Comparison of ENCODE assay signal across 22 cellular contexts in the genomic region with DNA sequence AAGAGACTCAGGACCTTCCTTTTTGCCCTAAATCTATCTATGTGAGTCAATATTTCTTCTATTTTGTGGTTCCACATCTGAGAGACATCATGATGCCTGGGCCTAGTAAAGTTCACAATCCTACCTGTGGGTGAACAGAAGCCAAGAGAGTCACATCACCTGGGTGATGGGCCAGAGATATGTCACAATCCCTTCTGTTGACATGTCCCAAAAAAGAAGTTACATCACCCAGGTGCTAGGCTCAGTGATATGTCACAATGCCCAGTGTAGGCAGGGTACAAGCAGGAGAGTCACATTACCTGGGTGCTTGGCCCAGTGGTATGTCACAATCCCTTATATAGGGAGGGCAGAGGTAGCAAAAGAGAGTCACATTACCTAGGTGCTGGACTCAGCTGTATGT.
DNase-seq lines count a peak whose midpoint lies in the region; ATAC-seq, FAIRE-seq and TF ChIP-seq lines count a peak whose summit lies in the region.
"Had no signal": no experiment of that assay in that cellular context is flagged by ENCODE, and none has a peak within 500 bp of the region (broad histone marks: within the 10 kb centered on the region; RNA-seq: fewer than 3 reads in every experiment).

No MANE protein-coding gene starts in this region.

- ATAC-seq in HepG2 (no peak), pancreas (no peak)
- ATAC-seq: A549; CD8-positive, alpha-beta T cell; GM23338; HCT116 had no signal

- H4K20me1 ChIP-seq in BLaER1 treated with 17β-estradiol and CSF1 and Interleukin-3, amounts not matched to agents 10 nM and 100 nM, result no peaks in the 10 kb centered on the region
- H4K20me1 ChIP-seq in HepG2 (ENCODE audit: insufficient read depth, low read length), result no peaks in the 10 kb centered on the region

- H3K79me2 ChIP-seq in HepG2 (ENCODE audit: insufficient read depth, low read length), result no peaks in the 10 kb centered on the region

- no peak overlapping the region; a peak in 1 of 22 replicates for H3K27ac ChIP-seq in BLaER1 treated with 17β-estradiol and CSF1 and Interleukin-3, amounts not matched to agents 10 nM and 100 nM
- H3K27ac ChIP-seq in esophagus muscularis mucosa (replicated peaks in 1 of 4), result no peak overlapping the region
- no peak overlapping the region for H3K27ac ChIP-seq in HepG2 (ENCODE audit: extremely low read length, insufficient read depth, low read length)
- H3K27ac ChIP-seq in pancreas, result no peak overlapping the region
- H3K27ac ChIP-seq: A549, C4-2B had no signal

- intact Hi-C loops in esophagus muscularis mucosa (cut with DNase I) (no loop called here), HepG2 (cut with micrococcal nuclease; ENCODE audit: unreplicated experiment) (no loop called here), pancreas (cut with DNase I) (no loop called here)

- in situ Hi-C loops in HepG2 (cut with HindIII; ENCODE audit: extremely low pct_ligation_motif_present, low pct_unique_long_range_greater_than_20kb) (no loop called here), KBM-7 (cut with MboI; ENCODE audit: low pct_unique_long_range_greater_than_20kb, low sequenced_read_pairs) (no loop called here)

- H2AFZ ChIP-seq in HepG2 (ENCODE audit: low read length), result no peak overlapping the region
- H2AFZ ChIP-seq: GM23338 had no signal

- CTCF ChIA-PET in HepG2 (lab: Yijun Ruan, JAX; ENCODE audit: low intra/inter-chr PET ratio, low total read pairs), result no interaction called here

- no peak for TF ChIP-seq RAD21 in HepG2 (CRISPR knock-in tag; IDR thresholded peaks at IDR 0.05)

- FAIRE-seq in HepG2 (lab: Jason Lieb, UNC), result no peak
- no peak for FAIRE-seq in pancreas (lab: Jason Lieb, UNC)
- FAIRE-seq: A549, GM12891, GM18507 had no signal

- TF ChIP-seq CTCF in esophagus muscularis mucosa (IDR thresholded peaks at IDR 0.05), result no peak
- TF ChIP-seq CTCF in HepG2 (CRISPR knock-in tag; IDR thresholded peaks at IDR 0.05), result no peak
- TF ChIP-seq CTCF in pancreas (IDR thresholded peaks at IDR 0.05), result no peak

- no TSS peak for BruUV-seq in HepG2 (replicated peaks; lab: Mats Ljungman, UMichigan)

- DNase-seq in esophagus muscularis mucosa (ENCODE audit: extremely low spot score), result peak; percentile 75
- no peak for DNase-seq in HepG2 (ENCODE audit: low spot score)
- DNase-seq in NCI-H2196 treated with DMSO at 0.1 percent for 48 hours (lab: John Stamatoyannopoulos, UW; ENCODE audit: unreplicated experiment), result no peak
- DNase-seq in KBM-7, result no peak
- DNase-seq in pancreas, result no peak
- DNase-seq: 8988T; ACHN; AML-193; BE2C; Caco-2; CD4-positive, CD25-positive, alpha-beta regulatory T cell; CD8-positive, alpha-beta T cell; DMS153; GF-D8; H9 had no signal

- TF ChIP-seq EP300 in esophagus muscularis mucosa (IDR thresholded peaks at IDR 0.05) (no peak), HepG2 (IDR thresholded peaks at IDR 0.05; ENCODE audit: low read depth in 2 of 2, low read length in 2 of 2) (no peak), HepG2 (CRISPR knock-in tag; IDR thresholded peaks at IDR 0.05; ENCODE audit: borderline replicate concordance) (no peak)

- POLR2A ChIA-PET in HepG2 (lab: Yijun Ruan, JAX), result no interaction called here

- no peaks in the 10 kb centered on the region for H3K27me3 ChIP-seq in BLaER1 treated with 17β-estradiol and CSF1 and Interleukin-3, amounts not matched to agents 10 nM and 100 nM
- H3K27me3 ChIP-seq in esophagus muscularis mucosa (no peaks in the 10 kb centered on the region), HepG2 (ENCODE audit: control insufficient read depth in 1 of 2, insufficient read depth in 2 of 2, low read length in 2 of 2) (no peaks in the 10 kb centered on the region), pancreas (no peaks in the 10 kb centered on the region)
- H3K27me3 ChIP-seq: BE2C had no signal

- H3K4me2 ChIP-seq in BLaER1 treated with 17β-estradiol and CSF1 and Interleukin-3, amounts not matched to agents 10 nM and 100 nM, result peak overlapping the region in 8 of 11 experiments; percentile 1 to 52 (median 24); a peak in 11 of 22 replicates
- no peak overlapping the region for H3K4me2 ChIP-seq in HepG2 (ENCODE audit: low read depth, low read length)
- H3K4me2 ChIP-seq: A549, GM23338 had no signal

- H3K4me1 ChIP-seq in BLaER1 treated with 17β-estradiol and CSF1 and Interleukin-3, amounts not matched to agents 10 nM and 100 nM, result peaks cover 0 to 27% (median 20%) of the 10 kb centered on the region in 10 experiments; a peak in 10 of 20 replicates
- H3K4me1 ChIP-seq in esophagus muscularis mucosa (no peaks in the 10 kb centered on the region), HepG2 (ENCODE audit: insufficient read depth, low read length) (no peaks in the 10 kb centered on the region), pancreas (no peaks in the 10 kb centered on the region)
- H3K4me1 ChIP-seq: A549, BE2C, Caco-2 had no signal

- H3K36me3 ChIP-seq in BLaER1 treated with 17β-estradiol and CSF1 and Interleukin-3, amounts not matched to agents 10 nM and 100 nM, result no peaks in the 10 kb centered on the region
- H3K36me3 ChIP-seq in esophagus muscularis mucosa, result no peaks in the 10 kb centered on the region
- no peaks in the 10 kb centered on the region for H3K36me3 ChIP-seq in HepG2 (replicated peaks in 1 of 2; ENCODE audit: control insufficient read depth in 1 of 2, insufficient read depth in 2 of 2, low read length in 2 of 2)
- no peaks in the 10 kb centered on the region for H3K36me3 ChIP-seq in pancreas
- H3K36me3 ChIP-seq: BE2C had no signal

- H3K9ac ChIP-seq in BLaER1 treated with 17β-estradiol and CSF1 and Interleukin-3, amounts not matched to agents 10 nM and 100 nM, result no peak overlapping the region
- no peak overlapping the region for H3K9ac ChIP-seq in HepG2 (ENCODE audit: insufficient read depth, low read depth, low read length)

- no peaks in the 10 kb centered on the region; a peak in 1 of 22 replicates for H3K9me3 ChIP-seq in BLaER1 treated with 17β-estradiol and CSF1 and Interleukin-3, amounts not matched to agents 10 nM and 100 nM (replicated peaks in 1 of 11)
- no peaks in the 10 kb centered on the region for H3K9me3 ChIP-seq in esophagus muscularis mucosa
- H3K9me3 ChIP-seq in HepG2 (ENCODE audit: low read length), result peaks cover 99% of the 10 kb centered on the region
- H3K9me3 ChIP-seq in pancreas, result no peaks in the 10 kb centered on the region
- H3K9me3 ChIP-seq: A549, Caco-2 had no signal

- no peak overlapping the region for H3K4me3 ChIP-seq in BLaER1 treated with 17β-estradiol and CSF1 and Interleukin-3, amounts not matched to agents 10 nM and 100 nM
- no peak overlapping the region for H3K4me3 ChIP-seq in esophagus muscularis mucosa
- no peak overlapping the region for H3K4me3 ChIP-seq in HepG2 (replicated peaks in 1 of 3; ENCODE audit: insufficient read depth in 1 of 3, low read depth in 2 of 3, low read length in 3 of 3)
- no peak overlapping the region for H3K4me3 ChIP-seq in pancreas
- H3K4me3 ChIP-seq: A549, GM23338 had no signal

- TF ChIP-seq POLR2A in esophagus muscularis mucosa (IDR thresholded peaks at IDR 0.05; ENCODE audit: low read depth), result no peak
- no peak for TF ChIP-seq POLR2A in HepG2 (IDR thresholded peaks at IDR 0.05; ENCODE audit: insufficient read depth in 1 of 2, low read depth in 2 of 2, low read length in 2 of 2)

TF ChIP-seq in HepG2, 621 proteins besides CTCF, POLR2A, EP300 and RAD21:
- TF ChIP-seq, protein P1, sequence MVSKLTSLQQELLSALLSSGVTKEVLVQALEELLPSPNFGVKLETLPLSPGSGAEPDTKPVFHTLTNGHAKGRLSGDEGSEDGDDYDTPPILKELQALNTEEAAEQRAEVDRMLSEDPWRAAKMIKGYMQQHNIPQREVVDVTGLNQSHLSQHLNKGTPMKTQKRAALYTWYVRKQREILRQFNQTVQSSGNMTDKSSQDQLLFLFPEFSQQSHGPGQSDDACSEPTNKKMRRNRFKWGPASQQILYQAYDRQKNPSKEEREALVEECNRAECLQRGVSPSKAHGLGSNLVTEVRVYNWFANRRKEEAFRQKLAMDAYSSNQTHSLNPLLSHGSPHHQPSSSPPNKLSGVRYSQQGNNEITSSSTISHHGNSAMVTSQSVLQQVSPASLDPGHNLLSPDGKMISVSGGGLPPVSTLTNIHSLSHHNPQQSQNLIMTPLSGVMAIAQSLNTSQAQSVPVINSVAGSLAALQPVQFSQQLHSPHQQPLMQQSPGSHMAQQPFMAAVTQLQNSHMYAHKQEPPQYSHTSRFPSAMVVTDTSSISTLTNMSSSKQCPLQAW (CRISPR knock-in tag; IDR thresholded peaks at IDR 0.05), result no peak
- TF ChIP-seq CEBPB (IDR thresholded peaks at IDR 0.05; ENCODE audit: borderline replicate concordance, low read depth, low read length), result peak; percentile 75
